In the genomic region with DNA sequence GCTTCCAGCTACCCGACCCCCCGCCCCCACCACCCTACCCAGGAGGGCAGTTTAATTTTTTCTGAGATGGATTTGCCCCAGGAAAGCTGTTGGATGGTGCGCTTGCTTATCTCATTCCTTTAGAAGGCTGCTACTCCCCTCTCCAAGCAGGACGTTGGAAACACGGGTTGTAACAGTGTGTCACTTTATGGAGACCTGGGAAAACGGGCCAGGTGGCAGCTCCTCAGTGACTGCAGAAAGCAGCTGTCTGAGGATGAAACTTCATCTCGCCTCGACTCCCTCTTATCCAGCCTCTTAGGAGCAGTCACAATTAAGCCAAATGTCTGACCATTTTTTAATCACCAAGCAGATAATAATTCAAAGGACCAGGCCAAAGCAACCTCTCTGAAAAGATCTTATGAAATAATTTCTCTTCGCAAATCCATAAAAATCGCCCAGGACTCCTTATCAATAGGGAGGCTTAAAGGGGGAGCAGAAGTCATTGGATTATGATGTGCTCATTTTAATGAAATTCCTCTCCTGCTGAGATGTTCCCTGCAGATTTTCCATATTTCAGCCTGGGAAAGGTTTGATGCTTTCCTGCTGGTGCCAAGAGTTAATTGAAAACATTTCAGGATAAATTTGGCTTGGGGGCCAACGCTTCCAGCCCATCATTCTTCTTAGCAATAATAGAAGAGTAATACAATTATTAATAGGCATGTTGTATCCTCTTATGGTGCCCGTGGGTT, we compare ENCODE assay signal across 22 cellular contexts. TPM values are rescaled to one million over a fixed set of nuclear protein-coding genes. Genes with fewer than 3 reads are reported as not detected.
DNase-seq lines count a peak whose midpoint lies in the region; ATAC-seq and TF ChIP-seq lines count a peak whose summit lies in the region.
"Had no signal": no experiment of that assay in that cellular context is flagged by ENCODE, and none has a peak within 500 bp of the region (broad histone marks: within the 10 kb centered on the region; RNA-seq: fewer than 3 reads in every experiment).

No MANE protein-coding gene starts in this region.

- H3K4me1 Mint-ChIP-seq in endodermal cell = peaks cover 8% of the 10 kb centered on the region
- H3K4me1 Mint-ChIP-seq in mesothelial cell of epicardium = peaks cover 25% of the 10 kb centered on the region
- H3K4me1 Mint-ChIP-seq: CD14-positive monocyte had no signal

- H3K36me3 ChIP-seq in endodermal cell (ENCODE audit: control insufficient read depth, insufficient read depth, low read length) (no peaks in the 10 kb centered on the region), suprapubic skin (no peaks in the 10 kb centered on the region)

- no peak overlapping the region for H3K4me3 Mint-ChIP-seq in endodermal cell
- H3K4me3 Mint-ChIP-seq in mesothelial cell of epicardium = no peak overlapping the region
- H3K4me3 Mint-ChIP-seq: CD14-positive monocyte had no signal

- H3K27me3 Mint-ChIP-seq in endodermal cell (ENCODE audit: insufficient read depth) (peaks cover 10% of the 10 kb centered on the region), mesothelial cell of epicardium (ENCODE audit: low read depth) (peaks cover 1% of the 10 kb centered on the region)

- H3K9me3 ChIP-seq in endodermal cell (ENCODE audit: control insufficient read depth, low read length) = no peaks in the 10 kb centered on the region
- no peaks in the 10 kb centered on the region for H3K9me3 ChIP-seq in suprapubic skin

- DNase-seq in DMS 273 (lab: John Stamatoyannopoulos, UW; ENCODE audit: unreplicated experiment) (peak; percentile 6), DMS 273 treated with DMSO at 0.1 percent for 48 hours (lab: John Stamatoyannopoulos, UW) (no peak), AG10803 (ENCODE audit: low read depth) (peak; percentile 57), endodermal cell (no peak), mesothelial cell of epicardium (ENCODE audit: low spot score in 2 of 2, unreplicated experiment in 2 of 2) (no peak), SW480 (ENCODE audit: low spot score) (no peak), suprapubic skin (ENCODE audit: low spot score in 2 of 2) (no peak)
- DNase-seq: DND-41; GOT3; MM.1S; NCI-H1092; NCI-H1436 treated with DMSO at 0.1 percent for 48 hours; NCI-H2029; NCI-H446 treated with DMSO at 0.1 percent for 48 hours; NCI-H748 treated with DMSO at 0.1 percent for 48 hours; NK-92 treated with Interleukin-12 subunit alpha and Interleukin-12 subunit beta, amount 100 ng/mL, for 24 hours; SHP77 had no signal

- H3K27ac Mint-ChIP-seq in endodermal cell = no peak overlapping the region
- peak overlapping the region; percentile 78 for H3K27ac Mint-ChIP-seq in mesothelial cell of epicardium
- H3K27ac Mint-ChIP-seq: CD14-positive monocyte had no signal

- TF ChIP-seq POLR2A in suprapubic skin (IDR thresholded peaks at IDR 0.05) = no peak

- H3K36me3 Mint-ChIP-seq in endodermal cell (ENCODE audit: low read depth) (no peaks in the 10 kb centered on the region), mesothelial cell of epicardium (no peaks in the 10 kb centered on the region)
- H3K36me3 Mint-ChIP-seq: CD14-positive monocyte had no signal

- H3K9ac ChIP-seq in endodermal cell (ENCODE audit: extremely low read depth, low read length, poor library complexity, severe bottlenecking) = no peak overlapping the region

- WGBS in endodermal cell (ENCODE audit: insufficient coverage in 1 of 2, insufficient read length in 1 of 2), 2 experiments = 84 to 89% methylated on average over 5 to 9 of the region's 12 CpGs
- 57% methylated on average over 11 of the region's 12 CpGs for WGBS in suprapubic skin

- H3K9me3 Mint-ChIP-seq in endodermal cell (no peaks in the 10 kb centered on the region), mesothelial cell of epicardium (peaks cover 5% of the 10 kb centered on the region)

- no peak overlapping the region for H3K4me3 ChIP-seq in AG10803 (ENCODE audit: low read length)
- H3K4me3 ChIP-seq in endodermal cell (ENCODE audit: low read length) = no peak overlapping the region
- no peak overlapping the region for H3K4me3 ChIP-seq in suprapubic skin

- TF ChIP-seq CTCF in AG10803 (conservative IDR thresholded peaks at IDR 0.05; ENCODE audit: low read length) = no peak
- TF ChIP-seq CTCF in endodermal cell (conservative IDR thresholded peaks at IDR 0.05) = no peak
- no peak for TF ChIP-seq CTCF in mesothelial cell of epicardium (IDR thresholded peaks at IDR 0.05; ENCODE audit: unreplicated experiment)
- no peak for TF ChIP-seq CTCF in suprapubic skin (IDR thresholded peaks at IDR 0.05)

- H3K27me3 ChIP-seq in endodermal cell (ENCODE audit: control insufficient read depth, insufficient read depth, low read length, poor library complexity, severe bottlenecking) (no peaks in the 10 kb centered on the region), suprapubic skin (no peaks in the 10 kb centered on the region)

- H3K27ac ChIP-seq in endodermal cell (ENCODE audit: low read depth, low read length) (peak overlapping the region; percentile 47), suprapubic skin (no peak overlapping the region)
- H3K27ac ChIP-seq: 22Rv1 had no signal

- no peak for ATAC-seq in HG02981 (IDR thresholded peaks at IDR 0.05; ENCODE audit: unreplicated experiment)
- ATAC-seq: HCT116 had no signal

- no peaks in the 10 kb centered on the region for H3K4me1 ChIP-seq in endodermal cell (ENCODE audit: control insufficient read depth, insufficient read depth, low read length)
- peaks cover 3% of the 10 kb centered on the region for H3K4me1 ChIP-seq in suprapubic skin

- TF ChIP-seq EP300 in suprapubic skin (IDR thresholded peaks at IDR 0.05) = no peak

RNA-seq across cellular contexts. Expression of gene GAS1, which starts 26.0 kb away (rescaled TPM):
- total RNA-seq in endodermal cell (1 to 10 TPM; 4.8 to 6.7 TPM), mesothelial cell of epicardium (47.8 to 50.6 TPM (median 49.1 TPM) in 3 replicates), suprapubic skin (10 to 100 TPM; 22.8 to 50.6 (median 40.1) TPM)
- polyA plus RNA-seq in endodermal cell (2013, experiment 1 of 2) = 58.6 TPM
- 45.7 TPM for polyA plus RNA-seq in endodermal cell (2013, experiment 2 of 2)
- total RNA-seq: OCI-LY7 had no signal

Comparison
In these comparisons a context has a peak if more than half of its experiments do, and no peak if none do; other contexts are left out.
1. DNase-seq: peak in DMS 273 (single experiment) and AG10803 (single experiment); none in DMS 273 treated with DMSO at 0.1 percent for 48 hours (single experiment), endodermal cell (single experiment), mesothelial cell of epicardium (0 of 2), SW480 (single experiment) and suprapubic skin (0 of 2).